ENCODE assay signal across 17 cellular contexts in genomic region chr11:115959098-115959497, GRCh38.
DNase-seq lines count a peak whose midpoint lies in the region; ATAC-seq lines count a peak whose summit lies in the region.
"Had no signal": no experiment of that assay in that cellular context is flagged by ENCODE, and none has a peak within 500 bp of the region (broad histone marks: within the 10 kb centered on the region; RNA-seq: fewer than 3 reads in every experiment).

No MANE protein-coding gene starts in this region.

- ATAC-seq in HG03457 (IDR thresholded peaks at IDR 0.05; ENCODE audit: unreplicated experiment), result no peak
- ATAC-seq: foreskin keratinocyte; naive thymus-derived CD4-positive, alpha-beta T cell; stimulated activated naive CD8-positive, alpha-beta T cell treated with anti-CD3 and anti-CD28 coated beads, Interleukin-15, Interleukin-2, amounts not matched to agents 100 U/mL and 50 U/mL, for 24 hours had no signal

- DNase-seq in COR-L47 (lab: John Stamatoyannopoulos, UW), result peak; percentile 93
- peak; percentile 94 for DNase-seq in NCI-H1092 (lab: John Stamatoyannopoulos, UW)
- DNase-seq in NCI-H446 treated with DMSO at 0.1 percent for 48 hours (lab: John Stamatoyannopoulos, UW), result peak; percentile 58
- peak; percentile 38 for DNase-seq in ecto neural progenitor cell (ENCODE audit: low spot score)
- no peak for DNase-seq in NCI-H526 (lab: John Stamatoyannopoulos, UW)
- DNase-seq in medulla oblongata (ENCODE audit: extremely low spot score), result no peak
- DNase-seq in KBM-7, result no peak
- DNase-seq: activated CD4-positive, alpha-beta T cell treated with anti-CD3 and anti-CD28 coated beads for 48 hours; CD4-positive, CD25-positive, alpha-beta regulatory T cell; foreskin keratinocyte; hypothalamus; Kasumi-1; naive thymus-derived CD4-positive, alpha-beta T cell; NCI-H1048; NK-92 treated with Interleukin-12 subunit alpha and Interleukin-12 subunit beta, amount 100 ng/mL, for 24 hours; stimulated activated naive CD8-positive, alpha-beta T cell treated with anti-CD3 and anti-CD28 coated beads, Interleukin-15, Interleukin-2, amounts not matched to agents 100 U/mL and 50 U/mL, for 24 hours had no signal

- in situ Hi-C loops in KBM-7 (cut with MboI; ENCODE audit: low pct_unique_long_range_greater_than_20kb, low sequenced_read_pairs), result no loop called here

Comparison
In these comparisons a context has a peak if more than half of its experiments do, and no peak if none do; other contexts are left out.
1. DNase-seq: peak in COR-L47 (single experiment), NCI-H1092 (single experiment), NCI-H446 treated with DMSO at 0.1 percent for 48 hours (single experiment) and ecto neural progenitor cell (single experiment); none in NCI-H526 (0 of 2), medulla oblongata (single experiment) and KBM-7 (single experiment).